10 cellular contexts compared by ENCODE assay signal in genomic region chr7:99497771-99498545, GRCh38. TPM values are rescaled to one million over a fixed set of nuclear protein-coding genes. Genes with fewer than 3 reads are reported as not detected.
DNase-seq lines count a peak whose midpoint lies in the region; ATAC-seq, FAIRE-seq and TF ChIP-seq lines count a peak whose summit lies in the region.
"Had no signal": no experiment of that assay in that cellular context is flagged by ENCODE, and none has a peak within 500 bp of the region (broad histone marks: within the 10 kb centered on the region; RNA-seq: fewer than 3 reads in every experiment).

No MANE protein-coding gene starts in this region.

- peaks cover 12% of the 10 kb centered on the region for H3K79me1 ChIP-seq in mesendoderm (ENCODE audit: low read length)

- peak overlapping the region; percentile 72 for H3K4me3 ChIP-seq in astrocyte of the cerebellum (ENCODE audit: low read depth, low read length)
- H3K4me3 ChIP-seq in mesendoderm (ENCODE audit: low read length), result no peak overlapping the region
- H3K4me3 ChIP-seq in vagina, result peak overlapping the region; percentile 67 to 95

- no peak overlapping the region for H2BK120ac ChIP-seq in mesendoderm (ENCODE audit: low read depth, low read length)

- ATAC-seq in stimulated activated naive CD8-positive, alpha-beta T cell treated with anti-CD3 and anti-CD28 coated beads, Interleukin-15, Interleukin-2, amounts not matched to agents 100 U/mL and 50 U/mL, for 24 hours, result no peak
- no peak for ATAC-seq in HG03175 (IDR thresholded peaks at IDR 0.05; ENCODE audit: unreplicated experiment)
- ATAC-seq: left lobe of liver had no signal

- no peak overlapping the region for H3K23ac ChIP-seq in mesendoderm (ENCODE audit: low read length)

- H3K27ac ChIP-seq in mesendoderm (ENCODE audit: low read depth, low read length) (no peak overlapping the region), vagina (no peak overlapping the region)

- H3K27ac Mint-ChIP-seq in stimulated activated naive CD8-positive, alpha-beta T cell treated with anti-CD3 and anti-CD28 coated beads, Interleukin-15, Interleukin-2, amounts not matched to agents 100 ng/mL and 50 ng/mL, for 24 hours, result peak overlapping the region; percentile 66

- intact Hi-C loops in vagina (cut with DNase I), result no loop called here

- H2AK5ac ChIP-seq in mesendoderm (ENCODE audit: low read length), result no peak overlapping the region

- no peak overlapping the region for H2BK15ac ChIP-seq in mesendoderm (replicated peaks; ENCODE audit: low read depth)

- no peak for FAIRE-seq in GM12891 (lab: Jason Lieb, UNC)
- FAIRE-seq: TTC549 had no signal

- peaks cover 10% of the 10 kb centered on the region for H3K9me3 ChIP-seq in vagina

- H3K4me1 Mint-ChIP-seq in stimulated activated naive CD8-positive, alpha-beta T cell treated with anti-CD3 and anti-CD28 coated beads, Interleukin-15, Interleukin-2, amounts not matched to agents 100 ng/mL and 50 ng/mL, for 24 hours (ENCODE audit: low read depth), result peaks cover 26% of the 10 kb centered on the region

- WGBS in mesendoderm (ENCODE audit: extremely low coverage, insufficient coverage, low lambda C conversion rate), result no CpG with 5 or more reads among the region's 6 CpGs

- peaks cover 58% of the 10 kb centered on the region for H3K36me3 Mint-ChIP-seq in stimulated activated naive CD8-positive, alpha-beta T cell treated with anti-CD3 and anti-CD28 coated beads, Interleukin-15, Interleukin-2, amounts not matched to agents 100 ng/mL and 50 ng/mL, for 24 hours (ENCODE audit: low read depth)

- H3K27me3 ChIP-seq in mesendoderm (ENCODE audit: insufficient read depth, low read length, poor library complexity) (no peaks in the 10 kb centered on the region), vagina (no peaks in the 10 kb centered on the region)

- H3K9ac ChIP-seq in mesendoderm (ENCODE audit: low read length), result peak overlapping the region; percentile 60

- TF ChIP-seq POLR2A in vagina (IDR thresholded peaks at IDR 0.05) (no peak), GM12891 (IDR thresholded peaks at IDR 0.05; ENCODE audit: low read depth, low read length) (no peak)

- TF ChIP-seq CTCF in astrocyte of the cerebellum (IDR thresholded peaks at IDR 0.05; ENCODE audit: low read depth, low read length, missing control alignments) (no peak), vagina (IDR thresholded peaks at IDR 0.05) (no peak)

- H3K27me3 Mint-ChIP-seq in stimulated activated naive CD8-positive, alpha-beta T cell treated with anti-CD3 and anti-CD28 coated beads, Interleukin-15, Interleukin-2, amounts not matched to agents 100 ng/mL and 50 ng/mL, for 24 hours, result no peaks in the 10 kb centered on the region

- no peak overlapping the region for H3K18ac ChIP-seq in mesendoderm (ENCODE audit: low read length)

- no peak overlapping the region for H2BK5ac ChIP-seq in mesendoderm (ENCODE audit: low read length)

- no peak overlapping the region for H4K5ac ChIP-seq in mesendoderm (ENCODE audit: low read length)

- H4K8ac ChIP-seq in mesendoderm (ENCODE audit: low read depth, low read length), result no peak overlapping the region

- peak overlapping the region; percentile 29 for H3K4me2 ChIP-seq in mesendoderm (ENCODE audit: low read length)

- no peak overlapping the region for H3K4ac ChIP-seq in mesendoderm (ENCODE audit: low read depth, low read length)

- peak overlapping the region; percentile 100 for H3K4me3 Mint-ChIP-seq in stimulated activated naive CD8-positive, alpha-beta T cell treated with anti-CD3 and anti-CD28 coated beads, Interleukin-15, Interleukin-2, amounts not matched to agents 100 ng/mL and 50 ng/mL, for 24 hours

- H3K79me2 ChIP-seq in mesendoderm (ENCODE audit: control insufficient read depth, insufficient read depth, low read length), result peaks cover 32% of the 10 kb centered on the region

- peaks cover 8% of the 10 kb centered on the region for H3K36me3 ChIP-seq in mesendoderm (ENCODE audit: control insufficient read depth, insufficient read depth, low read length)
- peaks cover 14 to 53% of the 10 kb centered on the region in 2 donors for H3K36me3 ChIP-seq in vagina

- no peak for DNase-seq in stimulated activated naive CD8-positive, alpha-beta T cell treated with anti-CD3 and anti-CD28 coated beads, Interleukin-15, Interleukin-2, amounts not matched to agents 100 U/mL and 50 U/mL, for 24 hours
- no peak for DNase-seq in astrocyte of the cerebellum (ENCODE audit: low read depth)
- no peak for DNase-seq in mesendoderm
- no peak for DNase-seq in vagina (ENCODE audit: extremely low spot score in 2 of 2)
- no peak for DNase-seq in GM12891 (ENCODE audit: insufficient read length, low spot score)
- DNase-seq in NCI-H1417 (lab: John Stamatoyannopoulos, UW), result no peak

- peaks cover 18% of the 10 kb centered on the region for H3K9me3 Mint-ChIP-seq in stimulated activated naive CD8-positive, alpha-beta T cell treated with anti-CD3 and anti-CD28 coated beads, Interleukin-15, Interleukin-2, amounts not matched to agents 100 ng/mL and 50 ng/mL, for 24 hours

- H3K4me1 ChIP-seq in mesendoderm (ENCODE audit: control insufficient read depth, low read depth, low read length) (peaks cover 6% of the 10 kb centered on the region), vagina (peaks cover 32% of the 10 kb centered on the region)

- no peak overlapping the region for H3K56ac ChIP-seq in mesendoderm (ENCODE audit: low read length)

- in situ Hi-C loops in astrocyte of the cerebellum (cut with HindIII; ENCODE audit: low sequenced_read_pairs), result no loop called here

TF ChIP-seq in GM12891, 5 proteins besides CTCF, POLR2A, EP300 and RAD21:
- TF ChIP-seq PAX5 (IDR thresholded peaks at IDR 0.05; ENCODE audit: insufficient read depth, low read length, severe bottlenecking), result no peak
- no peak for TF ChIP-seq TAF1 (IDR thresholded peaks at IDR 0.05; ENCODE audit: low read depth, low read length)
- no peak for TF ChIP-seq SPI1 (IDR thresholded peaks at IDR 0.05; ENCODE audit: low read depth, low read length)
- no peak for TF ChIP-seq POU2F2 (IDR thresholded peaks at IDR 0.05; ENCODE audit: low read depth, low read length)
- no peak for TF ChIP-seq POLR2AphosphoS5 (IDR thresholded peaks at IDR 0.05; ENCODE audit: low read depth, low read length)

RNA-seq across cellular contexts. Expression of gene ZNF394, which starts 2.1 kb away (rescaled TPM):
- 12.0 TPM for polyA plus RNA-seq in mesendoderm (2013, experiment 1 of 2)
- polyA plus RNA-seq in mesendoderm (2013, experiment 2 of 2), result 11.7 TPM
- 36.1 TPM for total RNA-seq in vagina
- polyA plus RNA-seq in GM12891 (2012; ENCODE audit: low read depth, missing spikeins), result 22.7 TPM

RNA-seq across cellular contexts. Expression of gene ZKSCAN5, which starts 6.5 kb away (rescaled TPM):
- 8.6 TPM for polyA plus RNA-seq in mesendoderm (2013, experiment 1 of 2)
- 8.9 TPM for polyA plus RNA-seq in mesendoderm (2013, experiment 2 of 2)
- total RNA-seq in vagina, result 7.1 TPM
- polyA plus RNA-seq in GM12891 (2012; ENCODE audit: low read depth, missing spikeins), result 4.2 TPM

RNA-seq across cellular contexts. Expression of gene ZNF789, which starts 25.3 kb away (rescaled TPM):
- 6.6 TPM for polyA plus RNA-seq in mesendoderm (2013, experiment 1 of 2)
- polyA plus RNA-seq in mesendoderm (2013, experiment 2 of 2), result 6.8 TPM
- total RNA-seq in vagina, result 14.5 TPM
- 22.0 TPM for polyA plus RNA-seq in GM12891 (2012; ENCODE audit: low read depth, missing spikeins)

RNA-seq across cellular contexts. Expression of gene ATP5MF, which starts 32.0 kb away (rescaled TPM):
- polyA plus RNA-seq in mesendoderm (2013, experiment 1 of 2), result 661 TPM
- polyA plus RNA-seq in mesendoderm (2013, experiment 2 of 2), result 678 TPM
- 463 TPM for total RNA-seq in vagina
- polyA plus RNA-seq in GM12891 (2012; ENCODE audit: low read depth, missing spikeins), result 1,333 TPM

RNA-seq across cellular contexts. Expression of gene FAM200A, which starts 54.0 kb away (rescaled TPM):
- polyA plus RNA-seq in mesendoderm (2013, experiment 1 of 2), result 3.8 TPM
- 3.8 TPM for polyA plus RNA-seq in mesendoderm (2013, experiment 2 of 2)
- total RNA-seq in vagina, result 3.4 TPM
- 2.1 TPM for polyA plus RNA-seq in GM12891 (2012; ENCODE audit: low read depth, missing spikeins)
